In the genomic region with DNA sequence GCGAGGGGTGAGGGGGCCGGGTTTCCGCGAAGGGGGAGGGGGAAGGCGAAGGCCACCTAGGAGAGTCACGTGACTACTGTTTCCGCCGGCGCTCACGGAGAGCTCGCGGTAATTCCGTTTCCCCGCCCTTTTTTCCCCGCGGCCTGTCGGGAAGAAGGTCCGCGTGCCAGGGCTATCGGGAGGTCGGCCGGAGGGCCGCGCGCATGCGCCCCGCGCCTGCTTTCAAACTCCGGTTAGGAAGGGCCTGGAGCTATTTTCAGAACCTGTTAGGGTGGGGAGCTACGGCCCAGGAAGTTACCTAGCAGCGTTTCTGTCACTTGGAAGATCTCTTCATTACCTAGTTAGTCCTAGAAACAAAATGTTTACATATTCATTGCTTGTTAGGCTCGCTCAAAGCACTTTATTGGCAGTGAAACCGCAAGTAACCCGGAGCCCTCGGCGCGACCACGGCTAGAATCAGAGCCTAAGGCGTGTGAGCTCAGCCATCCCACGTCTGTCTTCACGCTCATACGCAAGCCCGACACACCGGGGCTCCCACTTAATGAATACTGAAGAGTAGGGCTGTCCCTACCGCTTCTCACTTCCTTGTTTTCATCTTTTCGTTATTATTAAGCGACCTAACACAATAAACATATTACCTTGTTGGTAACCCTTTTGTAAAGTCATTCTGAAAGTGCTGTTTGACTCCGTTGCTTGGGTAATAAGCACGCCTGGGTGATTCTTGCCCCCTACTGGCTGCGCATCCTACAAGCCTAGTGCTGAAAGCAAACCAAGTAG, we compare ENCODE assay signal across 8 cellular contexts. TPM values are rescaled to one million over a fixed set of nuclear protein-coding genes. Genes with fewer than 3 reads are reported as not detected.
DNase-seq lines count a peak whose midpoint lies in the region; ATAC-seq and TF ChIP-seq lines count a peak whose summit lies in the region.

No MANE protein-coding gene starts in this region.

- no peaks in the 10 kb centered on the region for H3K27me3 ChIP-seq in left lung

- H3K36me3 ChIP-seq in left lung, result no peaks in the 10 kb centered on the region

- intact Hi-C loops in left lung (cut with DNase I), result no loop called here

- H3K36me3 Mint-ChIP-seq in activated CD4-positive, alpha-beta T cell treated with anti-CD3 and anti-CD28 coated beads, Interleukin-2, amount 10 ng/mL, durations not matched to agents 7 days and 5 days (ENCODE audit: low read depth), result no peaks in the 10 kb centered on the region

- peaks cover 14 to 40% of the 10 kb centered on the region in 2 donors for H3K4me1 ChIP-seq in left lung

- ATAC-seq in GM19324 (IDR thresholded peaks at IDR 0.05; ENCODE audit: low FRiP score, unreplicated experiment) (peak; percentile 87), HG03469 (IDR thresholded peaks at IDR 0.05; ENCODE audit: unreplicated experiment) (peak; percentile 61), left lung (peak; percentile 91)

- POLR2A ChIA-PET in activated CD4-positive, alpha-beta T cell treated with anti-CD3 and anti-CD28 coated beads, Interleukin-2, amount 10 ng/mL, durations not matched to agents 7 days and 5 days (lab: Charles Lee), result interaction anchor here (0.6 to 1.7 kb wide), 4 partner anchors 14 to 399 kb away, joined by 3 to 11 read pairs (median 4); a partner anchor contains a TSS

- H3K4me1 Mint-ChIP-seq in activated CD4-positive, alpha-beta T cell treated with anti-CD3 and anti-CD28 coated beads, Interleukin-2, amount 10 ng/mL, durations not matched to agents 7 days and 5 days, result peaks cover 10% of the 10 kb centered on the region

- H3K9me3 ChIP-seq in left lung, result no peaks in the 10 kb centered on the region

- CTCF ChIA-PET in activated CD4-positive, alpha-beta T cell treated with anti-CD3 and anti-CD28 coated beads, Interleukin-2, amount 10 ng/mL, durations not matched to agents 7 days and 5 days (lab: Charles Lee), result interaction anchor here (0.5 to 3.3 kb wide), 34 partner anchors 9 to 659 kb away, joined by 3 to 28 read pairs (median 3); a partner anchor contains a TSS

- peak overlapping the region; percentile 83 for H3K4me3 Mint-ChIP-seq in activated CD4-positive, alpha-beta T cell treated with anti-CD3 and anti-CD28 coated beads, Interleukin-2, amount 10 ng/mL, durations not matched to agents 7 days and 5 days

- no peaks in the 10 kb centered on the region for H3K9me3 Mint-ChIP-seq in activated CD4-positive, alpha-beta T cell treated with anti-CD3 and anti-CD28 coated beads, Interleukin-2, amount 10 ng/mL, durations not matched to agents 7 days and 5 days

- peak overlapping the region; percentile 93 for H3K27ac Mint-ChIP-seq in activated CD4-positive, alpha-beta T cell treated with anti-CD3 and anti-CD28 coated beads, Interleukin-2, amount 10 ng/mL, durations not matched to agents 7 days and 5 days

- TF ChIP-seq CTCF in C4-2B (conservative IDR thresholded peaks at IDR 0.05) (peak; percentile 83), left lung (IDR thresholded peaks at IDR 0.05) (peak; percentile 60 to 66)

- no peaks in the 10 kb centered on the region for H3K27me3 Mint-ChIP-seq in activated CD4-positive, alpha-beta T cell treated with anti-CD3 and anti-CD28 coated beads, Interleukin-2, amount 10 ng/mL, durations not matched to agents 7 days and 5 days

- peak overlapping the region; percentile 99 for H3K27ac ChIP-seq in C4-2B
- H3K27ac ChIP-seq in left lung, result peak overlapping the region; percentile 93 to 96

- peak overlapping the region; percentile 86 to 94 for H3K4me3 ChIP-seq in left lung

- peak; percentile 97 to 99 for DNase-seq in NCI-H526 (lab: John Stamatoyannopoulos, UW)
- peak; percentile 98 for DNase-seq in activated CD4-positive, alpha-beta T cell treated with anti-CD3 and anti-CD28 coated beads, Interleukin-2, amount 10 ng/mL, durations not matched to agents 7 days and 5 days
- peak; percentile 99 for DNase-seq in dedifferentiated amniotic fluid mesenchymal stem cell (ENCODE audit: extremely low spot score)
- peak; percentile 98 to 99 for DNase-seq in left lung
- peak; percentile 93 to 94 for DNase-seq in stimulated activated CD4-positive, alpha-beta T cell treated with anti-CD3 and anti-CD28 coated beads, Interleukin-2, amount 100 ng/mL, for 48 hours

RNA-seq across cellular contexts. Expression of a gene that starts 0.7 kb away (rescaled TPM):
- 10 to 100 TPM; 38.1 to 41.8 TPM for total RNA-seq in activated CD4-positive, alpha-beta T cell treated with anti-CD3 and anti-CD28 coated beads, Interleukin-2, amount 10 ng/mL, durations not matched to agents 7 days and 5 days
- 10 to 100 TPM; 26.5 to 32.1 TPM for total RNA-seq in left lung

RNA-seq across cellular contexts. Expression of a gene that starts 18.6 kb away (rescaled TPM):
- total RNA-seq in activated CD4-positive, alpha-beta T cell treated with anti-CD3 and anti-CD28 coated beads, Interleukin-2, amount 10 ng/mL, durations not matched to agents 7 days and 5 days, result 10 to 100 TPM; 73.6 to 85.3 TPM
- total RNA-seq in left lung, result 10 to 100 TPM; 39.7 to 42.4 TPM

Comparison
In these comparisons a context has a peak if more than half of its experiments do, and no peak if none do; other contexts are left out.
1. Peak in every context shown above with its lines: DNase-seq, ATAC-seq, H3K4me3 ChIP-seq and H3K27ac ChIP-seq.